Comparison of ENCODE assay signal across 10 cellular contexts in genomic region chr18:36352384-36352783, GRCh38. TPM values are rescaled to one million over a fixed set of nuclear protein-coding genes. Genes with fewer than 3 reads are reported as not detected.
DNase-seq lines count a peak whose midpoint lies in the region; ATAC-seq, FAIRE-seq and TF ChIP-seq lines count a peak whose summit lies in the region.
"Had no signal": no experiment of that assay in that cellular context is flagged by ENCODE, and none has a peak within 500 bp of the region (broad histone marks: within the 10 kb centered on the region; RNA-seq: fewer than 3 reads in every experiment).

No MANE protein-coding gene starts in this region.

- no peak overlapping the region for H3K27ac Mint-ChIP-seq in progenitor cell of endocrine pancreas
- H3K27ac Mint-ChIP-seq: activated CD4-positive, alpha-beta T cell treated with anti-CD3 and anti-CD28 coated beads, Interleukin-2, amount 10 ng/mL, durations not matched to agents 7 days and 5 days had no signal

- no peaks in the 10 kb centered on the region for H3K36me3 Mint-ChIP-seq in progenitor cell of endocrine pancreas (ENCODE audit: insufficient read depth)

- no peak for TF ChIP-seq CTCF in AG04449 (IDR thresholded peaks at IDR 0.05; ENCODE audit: insufficient read depth, low read length, missing control alignments)
- no peak for TF ChIP-seq CTCF in HFF-Myc (IDR thresholded peaks at IDR 0.05; ENCODE audit: low read depth, low read length, missing control alignments)
- TF ChIP-seq CTCF in kidney (IDR thresholded peaks at IDR 0.05; ENCODE audit: borderline replicate concordance, extremely low read depth, insufficient read depth), result no peak
- TF ChIP-seq CTCF in progenitor cell of endocrine pancreas (IDR thresholded peaks at IDR 0.05; ENCODE audit: unreplicated experiment), result no peak

- no peaks in the 10 kb centered on the region for H3K9me3 Mint-ChIP-seq in progenitor cell of endocrine pancreas (ENCODE audit: low read depth)
- H3K9me3 Mint-ChIP-seq: activated CD4-positive, alpha-beta T cell treated with anti-CD3 and anti-CD28 coated beads, Interleukin-2, amount 10 ng/mL, durations not matched to agents 7 days and 5 days had no signal

- FAIRE-seq in kidney (lab: Jason Lieb, UNC), result no peak

- H3K27me3 Mint-ChIP-seq in progenitor cell of endocrine pancreas, result peaks cover 2% of the 10 kb centered on the region

- no peaks in the 10 kb centered on the region for H3K36me3 ChIP-seq in kidney (ENCODE audit: control insufficient read depth in 1 of 2, insufficient read depth in 2 of 2, low read length in 2 of 2)

- peak overlapping the region; percentile 61 to 70 for H3K27ac ChIP-seq in kidney (ENCODE audit: low read depth in 2 of 2, low read length in 2 of 2)
- H3K27ac ChIP-seq: parathyroid adenoma had no signal

- no peak overlapping the region for H3K4me3 Mint-ChIP-seq in progenitor cell of endocrine pancreas (ENCODE audit: low read depth)
- H3K4me3 Mint-ChIP-seq: activated CD4-positive, alpha-beta T cell treated with anti-CD3 and anti-CD28 coated beads, Interleukin-2, amount 10 ng/mL, durations not matched to agents 7 days and 5 days had no signal

- DNase-seq in AG04449 (ENCODE audit: low read depth, low spot score), result peak; percentile 65
- peak; percentile 74 for DNase-seq in HFF-Myc (ENCODE audit: extremely low read depth, low read depth)
- DNase-seq in astrocyte of the hippocampus (ENCODE audit: low read depth, low spot score), result peak; percentile 95
- DNase-seq in kidney, result no peak
- DNase-seq in progenitor cell of endocrine pancreas (ENCODE audit: low spot score, unreplicated experiment), result no peak
- DNase-seq in iPS-NIHi7 (ENCODE audit: extremely low spot score), result no peak
- DNase-seq: activated CD4-positive, alpha-beta T cell treated with anti-CD3 and anti-CD28 coated beads, Interleukin-2, amount 10 ng/mL, durations not matched to agents 7 days and 5 days had no signal

- no peaks in the 10 kb centered on the region for H3K9me3 ChIP-seq in kidney (ENCODE audit: control insufficient read depth in 1 of 2, low read length in 2 of 2)

- intact Hi-C loops in kidney (cut with DNase I), result no loop called here

- H3K4me3 ChIP-seq in AG04449 (ENCODE audit: low read depth, low read length) (no peak overlapping the region), HFF-Myc (replicated peaks; ENCODE audit: low read depth, low read length) (no peak overlapping the region), kidney (ENCODE audit: low read length in 2 of 2) (no peak overlapping the region)

- no peak overlapping the region for H3K9ac ChIP-seq in kidney (ENCODE audit: low read length in 2 of 2)
- H3K9ac ChIP-seq: parathyroid adenoma had no signal

- POLR2A ChIA-PET in AG04449 (lab: Yijun Ruan, JAX), result no interaction called here

- ATAC-seq in GM19452 (IDR thresholded peaks at IDR 0.05; ENCODE audit: unreplicated experiment), result no peak
- no peak for ATAC-seq in GM18861 (IDR thresholded peaks at IDR 0.05; ENCODE audit: unreplicated experiment)

- H3K4me1 ChIP-seq in kidney (ENCODE audit: control insufficient read depth in 1 of 2, insufficient read depth in 1 of 2, low read depth in 1 of 2, low read length in 2 of 2), result peaks cover 34 to 45% of the 10 kb centered on the region in 2 donors
- H3K4me1 ChIP-seq: parathyroid adenoma had no signal

- CTCF ChIA-PET in AG04449 (lab: Yijun Ruan, JAX), result interaction anchor here (1.2 kb wide), 1 partner anchor 405 kb away, joined by 3 read pairs; no protein-coding TSS in a partner anchor

- H3K4me1 Mint-ChIP-seq in progenitor cell of endocrine pancreas (ENCODE audit: low read depth), result peaks cover 4% of the 10 kb centered on the region
- H3K4me1 Mint-ChIP-seq: activated CD4-positive, alpha-beta T cell treated with anti-CD3 and anti-CD28 coated beads, Interleukin-2, amount 10 ng/mL, durations not matched to agents 7 days and 5 days had no signal

RNA-seq across cellular contexts. Expression of gene FHOD3, which starts 54.9 kb away (rescaled TPM):
- total RNA-seq in kidney (21.5 TPM), progenitor cell of endocrine pancreas (1.6 and 2.6 TPM in 2 replicates)
- polyA plus RNA-seq in kidney (ENCODE audit: insufficient read depth, low read depth, low replicate concordance), result 28.0 TPM
- total RNA-seq: activated CD4-positive, alpha-beta T cell treated with anti-CD3 and anti-CD28 coated beads, Interleukin-2, amount 10 ng/mL, durations not matched to agents 7 days and 5 days had no signal

Comparison
In these comparisons a context has a peak if more than half of its experiments do, and no peak if none do; other contexts are left out.
1. DNase-seq: peak in AG04449 (single experiment), HFF-Myc (single experiment) and astrocyte of the hippocampus (single experiment); none in kidney (single experiment), progenitor cell of endocrine pancreas (single experiment) and iPS-NIHi7 (single experiment).